In genomic region chr6:109445382-109445781, GRCh38 we compare ENCODE assay signal across 1 cellular context.
TF ChIP-seq lines count a peak whose summit lies in the region.

No MANE protein-coding gene starts in this region.

TF ChIP-seq in GM23338, 12 proteins besides CTCF, POLR2A, EP300 and RAD21 (continued from another document):
- no peak for TF ChIP-seq ZNF462 (CRISPR knock-in tag; IDR thresholded peaks at IDR 0.05)
- TF ChIP-seq EZH2 (IDR thresholded peaks at IDR 0.05; ENCODE audit: low read depth, unreplicated experiment), result no peak
- no peak for TF ChIP-seq CREB1 (CRISPR knock-in tag; IDR thresholded peaks at IDR 0.05; ENCODE audit: low read depth)
- TF ChIP-seq POLR2AphosphoS5 (IDR thresholded peaks at IDR 0.05; ENCODE audit: low read depth), result no peak
- TF ChIP-seq JUNB (IDR thresholded peaks at IDR 0.05; ENCODE audit: unreplicated experiment), result no peak
